ENCODE assay signal across 12 cellular contexts in the genomic region with DNA sequence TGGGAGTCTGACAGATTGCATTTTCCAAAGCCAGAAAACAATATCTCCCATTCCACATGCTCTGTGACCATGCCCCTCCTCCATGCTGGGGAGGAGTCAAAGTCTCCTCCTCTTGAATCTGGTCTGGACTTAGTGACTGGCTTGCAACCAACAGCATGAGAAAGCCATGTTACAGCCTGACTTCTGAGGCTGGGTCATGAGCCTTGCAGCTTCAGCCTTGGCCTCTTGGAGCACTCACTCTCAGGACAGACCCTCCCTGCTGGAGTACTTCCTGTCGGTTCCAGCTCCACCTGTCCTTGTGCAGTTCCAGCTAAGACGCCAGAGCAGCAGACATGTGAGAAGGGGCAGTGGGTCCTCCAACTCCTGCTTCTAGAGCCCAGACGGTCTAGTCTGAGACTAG. TPM values are rescaled to one million over a fixed set of nuclear protein-coding genes. Genes with fewer than 3 reads are reported as not detected.
DNase-seq lines count a peak whose midpoint lies in the region; ATAC-seq and TF ChIP-seq lines count a peak whose summit lies in the region.
"Had no signal": no experiment of that assay in that cellular context is flagged by ENCODE, and none has a peak within 500 bp of the region (broad histone marks: within the 10 kb centered on the region; RNA-seq: fewer than 3 reads in every experiment).

No MANE protein-coding gene starts in this region.

- H3K4me1 ChIP-seq in colonic mucosa, result no peaks in the 10 kb centered on the region

- no peak overlapping the region for H3K27ac ChIP-seq in colonic mucosa

- intact Hi-C loops in colonic mucosa (cut with DNase I), result no loop called here

- no peaks in the 10 kb centered on the region for H3K9me3 ChIP-seq in colonic mucosa

- no peak for TF ChIP-seq POLR2A in NB4 (IDR thresholded peaks at IDR 0.05; ENCODE audit: extremely low read depth, insufficient read length)

- in situ Hi-C loops in G401 (cut with HindIII; ENCODE audit: low sequenced_read_pairs), result no loop called here

- no peak for TF ChIP-seq CTCF in NB4 (IDR thresholded peaks at IDR 0.05; ENCODE audit: low read depth, low read length)
- no peak for TF ChIP-seq CTCF in colonic mucosa (IDR thresholded peaks at IDR 0.05)

- DNase-seq in G401 (ENCODE audit: low spot score), result peak; percentile 3
- DNase-seq in NB4 (ENCODE audit: low read depth), result peak; percentile 42
- DNase-seq in ecto neural progenitor cell (ENCODE audit: low spot score), result peak; percentile 46
- peak; percentile 36 for DNase-seq in myocyte (ENCODE audit: low read depth)
- DNase-seq in colonic mucosa, result no peak
- DNase-seq in retina, result no peak
- DNase-seq in AG08395 (ENCODE audit: low spot score), result no peak
- DNase-seq: activated gamma-delta T cell treated with Interleukin-2 at 50 U/mL for 16 hours, GOT3, NCI-H526 treated with DMSO at 0.1 percent for 48 hours, substantia nigra had no signal

- H3K27me3 ChIP-seq in colonic mucosa, result no peaks in the 10 kb centered on the region

- no peak overlapping the region for H3K9ac ChIP-seq in colonic mucosa (ENCODE audit: low read depth in 2 of 2, low read length in 2 of 2)

- H3K4me3 ChIP-seq in NB4 (ENCODE audit: low read depth, low read length) (no peak overlapping the region), colonic mucosa (no peak overlapping the region)

- no peaks in the 10 kb centered on the region for H3K36me3 ChIP-seq in colonic mucosa

- no peak for ATAC-seq in HG03469 (IDR thresholded peaks at IDR 0.05; ENCODE audit: unreplicated experiment)

RNA-seq across cellular contexts. Expression of a gene that starts 49.7 kb away (rescaled TPM):
- 21.7 and 23.3 TPM in 2 replicates for total RNA-seq in G401 (2014; rRNA removed; shearing (Covaris generic))
- 26.0 and 31.1 TPM in 2 replicates for total RNA-seq in myocyte
- 17.6 TPM for polyA plus RNA-seq in myocyte (2012)
- 10 to 100 TPM; 15.6 to 17.0 TPM for total RNA-seq in colonic mucosa

RNA-seq across cellular contexts. Expression of a gene that starts 57.4 kb away (rescaled TPM):
- 17.1 and 26.9 TPM in 2 replicates for total RNA-seq in G401 (2014; rRNA removed; shearing (Covaris generic))
- total RNA-seq in myocyte (36.0 and 42.2 TPM in 2 replicates), colonic mucosa (10 to 100 TPM; 33.2 to 33.9 TPM)
- 13.8 TPM for polyA plus RNA-seq in myocyte (2012)

Comparison
In these comparisons a context has a peak if more than half of its experiments do, and no peak if none do; other contexts are left out.
1. DNase-seq: peak in G401 (single experiment), NB4 (single experiment), ecto neural progenitor cell (single experiment) and myocyte (single experiment); none in colonic mucosa (single experiment), retina (single experiment) and AG08395 (single experiment).